1 cellular context compared by ENCODE assay signal in genomic region chr17:19897108-19897854, GRCh38.
TF ChIP-seq lines count a peak whose summit lies in the region.

No MANE protein-coding gene starts in this region.

TF ChIP-seq in HepG2, 621 proteins besides CTCF, POLR2A, EP300 and RAD21 (continued from another document):
- TF ChIP-seq HNF1A (IDR thresholded peaks at IDR 0.05; ENCODE audit: low read depth) (no peak), HNF1A (CRISPR knock-in tag; IDR thresholded peaks at IDR 0.05; ENCODE audit: borderline replicate concordance) (no peak), ZNF256 (CRISPR knock-in tag; conservative IDR thresholded peaks at IDR 0.05) (no peak), REST (IDR thresholded peaks at IDR 0.05; ENCODE audit: borderline replicate concordance in 1 of 2, low read depth in 1 of 2, low read length in 2 of 2) (no peak)
TF ChIP-seq in HepG2: peak in this region for 0.
